20 cellular contexts compared by ENCODE assay signal in the genomic region with DNA sequence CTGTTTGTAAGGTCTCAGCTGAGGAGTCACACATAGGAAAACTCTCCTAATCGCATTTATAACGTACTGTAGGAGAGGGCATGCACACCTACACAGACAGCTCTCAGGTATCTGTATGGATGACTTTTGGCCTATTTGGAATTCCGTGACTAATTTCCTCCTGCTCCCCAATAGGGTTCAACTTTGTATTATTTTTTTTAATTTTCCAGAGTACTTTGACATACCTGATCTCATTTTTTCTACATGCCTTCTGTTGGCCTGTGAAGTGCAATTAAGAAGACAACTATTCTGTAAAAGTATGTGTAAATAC.
DNase-seq lines count a peak whose midpoint lies in the region; ATAC-seq, FAIRE-seq and TF ChIP-seq lines count a peak whose summit lies in the region.
"Had no signal": no experiment of that assay in that cellular context is flagged by ENCODE, and none has a peak within 500 bp of the region (broad histone marks: within the 10 kb centered on the region; RNA-seq: fewer than 3 reads in every experiment).

No MANE protein-coding gene starts in this region.

- H3K4me2 ChIP-seq in mesenchymal stem cell (ENCODE audit: low read length, poor library complexity, severe bottlenecking) = no peak overlapping the region

- TF ChIP-seq POLR2A in esophagus squamous epithelium (IDR thresholded peaks at IDR 0.05) = no peak

- H3K4me3 ChIP-seq in left ventricle myocardium inferior (no peak overlapping the region), right atrium auricular region (no peak overlapping the region), mesenchymal stem cell (ENCODE audit: insufficient read depth in 1 of 2, low read depth in 1 of 2, low read length in 2 of 2) (no peak overlapping the region), esophagus squamous epithelium (no peak overlapping the region)

- no peak for FAIRE-seq in frontal cortex (lab: Jason Lieb, UNC)
- FAIRE-seq: D721Med had no signal

- no peaks in the 10 kb centered on the region for H3K79me1 ChIP-seq in mesenchymal stem cell (replicated peaks; ENCODE audit: low read length, poor library complexity, severe bottlenecking)

- H3K36me3 ChIP-seq in left ventricle myocardium inferior (no peaks in the 10 kb centered on the region), right atrium auricular region (no peaks in the 10 kb centered on the region), mesenchymal stem cell (ENCODE audit: control insufficient read depth in 1 of 2, insufficient read depth in 2 of 2, low read depth in 1 of 2, low read length in 2 of 2) (no peaks in the 10 kb centered on the region), esophagus squamous epithelium (no peaks in the 10 kb centered on the region)

- H2BK120ac ChIP-seq in mesenchymal stem cell (ENCODE audit: low read depth, low read length) = no peak overlapping the region

- H3K4ac ChIP-seq in mesenchymal stem cell (ENCODE audit: low read depth in 1 of 2, low read length in 2 of 2) = no peak overlapping the region

- no peak overlapping the region for H4K91ac ChIP-seq in mesenchymal stem cell (ENCODE audit: low read length)

- no peak overlapping the region for H3K18ac ChIP-seq in mesenchymal stem cell (ENCODE audit: low read depth in 1 of 2, low read length in 2 of 2)

- no peaks in the 10 kb centered on the region for H3K9me3 ChIP-seq in left ventricle myocardium inferior (replicated peaks)
- H3K9me3 ChIP-seq in right atrium auricular region = no peaks in the 10 kb centered on the region
- H3K9me3 ChIP-seq in mesenchymal stem cell (ENCODE audit: control insufficient read depth, low read length) = no peaks in the 10 kb centered on the region
- no peaks in the 10 kb centered on the region for H3K9me3 ChIP-seq in esophagus squamous epithelium

- H2BK12ac ChIP-seq in mesenchymal stem cell (ENCODE audit: low read length in 2 of 2) = no peak overlapping the region

- H3K14ac ChIP-seq in mesenchymal stem cell (ENCODE audit: low read length in 2 of 2) = no peak overlapping the region

- no peak overlapping the region for H2BK5ac ChIP-seq in mesenchymal stem cell (ENCODE audit: low read depth, low read length, poor library complexity, severe bottlenecking)

- peak overlapping the region; percentile 66 for H3K27ac ChIP-seq in left ventricle myocardium inferior (replicated peaks)
- no peak overlapping the region for H3K27ac ChIP-seq in right atrium auricular region
- peak overlapping the region; percentile 10 for H3K27ac ChIP-seq in mesenchymal stem cell (ENCODE audit: low read length, poor library complexity, severe bottlenecking)
- H3K27ac ChIP-seq in esophagus squamous epithelium = no peak overlapping the region

- H3K27me3 ChIP-seq in left ventricle myocardium inferior (ENCODE audit: low read depth) = no peaks in the 10 kb centered on the region
- no peaks in the 10 kb centered on the region for H3K27me3 ChIP-seq in right atrium auricular region
- no peaks in the 10 kb centered on the region for H3K27me3 ChIP-seq in mesenchymal stem cell (ENCODE audit: control insufficient read depth in 1 of 2, insufficient read depth in 1 of 2, low read length in 2 of 2)
- no peaks in the 10 kb centered on the region for H3K27me3 ChIP-seq in esophagus squamous epithelium

- H2AK5ac ChIP-seq in mesenchymal stem cell (ENCODE audit: low read length, severe bottlenecking) = no peak overlapping the region

- no peaks in the 10 kb centered on the region for H3K27me3 Mint-ChIP-seq in central memory CD8-positive, alpha-beta T cell
- H3K27me3 Mint-ChIP-seq: CD4-positive, CD25-positive, alpha-beta regulatory T cell had no signal

- DNase-seq in left ventricle myocardium inferior = no peak
- no peak for DNase-seq in right atrium auricular region (ENCODE audit: low spot score)
- DNase-seq in central memory CD8-positive, alpha-beta T cell (ENCODE audit: low spot score in 2 of 2) = no peak
- no peak for DNase-seq in mesenchymal stem cell
- no peak for DNase-seq in esophagus squamous epithelium (lab: John Stamatoyannopoulos, UW)
- no peak for DNase-seq in frontal cortex (ENCODE audit: low spot score in 2 of 2)
- DNase-seq in activated CD4-positive, alpha-beta T cell treated with anti-CD3 and anti-CD28 coated beads for 1 hour = no peak
- DNase-seq: AML-193; CD4-positive, CD25-positive, alpha-beta regulatory T cell; H7; Kasumi-1; NCI-H1105 treated with DMSO at 0.1 percent for 48 hours; NCI-H187; NCI-H2171; NCI-H446 treated with DMSO at 0.1 percent for 48 hours; NCI-H748 treated with DMSO at 0.1 percent for 48 hours; SHP77 had no signal

- no peak overlapping the region for H2AFZ ChIP-seq in mesenchymal stem cell (ENCODE audit: low read depth, low read length)

- H3K27ac Mint-ChIP-seq in central memory CD8-positive, alpha-beta T cell (ENCODE audit: low read depth) = peak overlapping the region; percentile 90
- H3K27ac Mint-ChIP-seq: CD4-positive, CD25-positive, alpha-beta regulatory T cell had no signal

- H3K4me1 ChIP-seq in left ventricle myocardium inferior (peaks cover 61% of the 10 kb centered on the region), right atrium auricular region (peaks cover 0 to 14% of the 10 kb centered on the region in 2 donors), mesenchymal stem cell (ENCODE audit: control insufficient read depth, insufficient read depth, low read depth, low read length) (peaks cover 4% of the 10 kb centered on the region), esophagus squamous epithelium (no peaks in the 10 kb centered on the region)

- no peak for ATAC-seq in central memory CD8-positive, alpha-beta T cell (replicated peaks; ENCODE audit: extremely low read depth, poor library complexity, severe bottlenecking)
- ATAC-seq in HG03469 (IDR thresholded peaks at IDR 0.05; ENCODE audit: unreplicated experiment) = no peak
- ATAC-seq: Panc1 had no signal

- no peak overlapping the region for H4K8ac ChIP-seq in mesenchymal stem cell (ENCODE audit: low read length)

- H3K4me3 Mint-ChIP-seq in central memory CD8-positive, alpha-beta T cell = no peak overlapping the region
- H3K4me3 Mint-ChIP-seq: CD4-positive, CD25-positive, alpha-beta regulatory T cell had no signal

- H3K4me1 Mint-ChIP-seq in central memory CD8-positive, alpha-beta T cell = peaks cover 51% of the 10 kb centered on the region

- H2BK15ac ChIP-seq in mesenchymal stem cell (ENCODE audit: low read depth, poor library complexity, severe bottlenecking) = no peak overlapping the region

- TF ChIP-seq CTCF in left ventricle myocardium inferior (IDR thresholded peaks at IDR 0.05; ENCODE audit: borderline replicate concordance) = no peak
- no peak for TF ChIP-seq CTCF in right atrium auricular region (IDR thresholded peaks at IDR 0.05)
- TF ChIP-seq CTCF in esophagus squamous epithelium (IDR thresholded peaks at IDR 0.05) = no peak

- no peak overlapping the region for H3K9ac ChIP-seq in mesenchymal stem cell (ENCODE audit: low read length)

- H3K9me3 Mint-ChIP-seq in central memory CD8-positive, alpha-beta T cell = no peaks in the 10 kb centered on the region

- WGBS in mesenchymal stem cell = 98% methylated on average over 3 of the region's 3 CpGs
- 70 to 81% methylated on average over 3 of the region's 3 CpGs for WGBS in esophagus squamous epithelium, 2 donors

- no peak overlapping the region for H3K23ac ChIP-seq in mesenchymal stem cell (ENCODE audit: low read length in 2 of 2)

- intact Hi-C loops in left ventricle myocardium inferior (cut with micrococcal nuclease) = no loop called here
- intact Hi-C loops in esophagus squamous epithelium (cut with DNase I) = no loop called here

- peaks cover 13% of the 10 kb centered on the region for H3K36me3 Mint-ChIP-seq in central memory CD8-positive, alpha-beta T cell (ENCODE audit: insufficient read depth)

Comparison
In these comparisons a context has a peak if more than half of its experiments do, and no peak if none do; other contexts are left out.
1. H3K27ac ChIP-seq: peak in left ventricle myocardium inferior (single experiment) and mesenchymal stem cell (single experiment); none in right atrium auricular region (0 of 2) and esophagus squamous epithelium (0 of 4).